Comparison of ENCODE assay signal across 10 cellular contexts in the genomic region with DNA sequence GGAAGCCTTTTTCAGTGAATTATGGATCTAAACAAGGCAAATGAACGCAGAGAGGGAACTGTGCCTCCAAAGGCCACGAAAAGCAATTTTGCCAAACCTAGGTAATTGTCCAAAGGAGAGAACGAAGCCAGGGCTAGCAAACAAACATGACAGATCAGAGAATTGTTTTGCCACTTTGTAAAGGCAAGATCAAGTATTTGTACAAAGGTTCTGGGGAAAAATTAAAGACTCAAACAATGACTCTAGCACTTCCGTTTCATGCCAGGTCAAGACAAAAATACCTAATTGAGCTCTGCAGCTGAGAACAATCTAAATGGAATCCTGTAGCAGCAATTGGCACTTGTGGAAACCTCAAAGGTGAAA. TPM values are rescaled to one million over a fixed set of nuclear protein-coding genes. Genes with fewer than 3 reads are reported as not detected.
A peak's percentile ranks its signal among the peaks of the same experiment; 100 is the strongest.
DNase-seq lines count a peak whose midpoint lies in the region; ATAC-seq and TF ChIP-seq lines count a peak whose summit lies in the region.
"Had no signal": no experiment of that assay in that cellular context is flagged by ENCODE, and none has a peak within 500 bp of the region (broad histone marks: within the 10 kb centered on the region; RNA-seq: fewer than 3 reads in every experiment).

No MANE protein-coding gene starts in this region.

- H3K9me2 ChIP-seq in GM23248 (ENCODE audit: insufficient read depth): no peaks in the 10 kb centered on the region

- no peak overlapping the region for H3K4me3 Mint-ChIP-seq in Calu3 (ENCODE audit: low read depth, unreplicated experiment)

- WGBS in GM23248 (ENCODE audit: low coverage in 1 of 2, low lambda C conversion rate in 2 of 2, missing lambda C conversion rate in 2 of 2), 2 experiments: 71 to 82% methylated on average over 4 of the region's 4 CpGs

- peak overlapping the region; percentile 50 for H3K4me2 ChIP-seq in GM23248 (ENCODE audit: unreplicated experiment)
- peak overlapping the region; percentile 52 for H3K4me2 ChIP-seq in OCI-LY3 (ENCODE audit: low read length)

- BruUV-seq in Calu3 (replicated peaks; lab: Mats Ljungman, UMichigan): no TSS peak

- DNase-seq in Calu3 (no peak), GM23248 (no peak), lower lobe of right lung (no peak), posterior cingulate gyrus (no peak), LoVo (ENCODE audit: low spot score) (no peak)
- no peak for DNase-seq in activated CD4-positive, alpha-beta T cell treated with anti-CD3 and anti-CD28 coated beads for 1 hour
- DNase-seq in activated CD8-positive, alpha-beta memory T cell treated with anti-CD3 and anti-CD28 coated beads for 24 hours: no peak
- DNase-seq: activated gamma-delta T cell, NCI-H446 treated with DMSO at 0.1 percent for 48 hours had no signal

- intact Hi-C loops in Calu3 (cut with micrococcal nuclease; ENCODE audit: unreplicated experiment) (loop anchor here (5.0 kb wide), 1 partner anchor 59 kb away; no protein-coding TSS in a partner anchor), lower lobe of right lung (cut with DNase I) (no loop called here), posterior cingulate gyrus (cut with DNase I) (no loop called here)

- peaks cover 13% of the 10 kb centered on the region for H3F3A ChIP-seq in GM23248 (ENCODE audit: insufficient read depth)

- H3K9ac ChIP-seq in GM23248 (peak overlapping the region; percentile 32; the same call in 1 of the 2 replicates), OCI-LY3 (ENCODE audit: low read length) (no peak overlapping the region)

- H3K27me3 ChIP-seq in GM23248 (replicated peaks; ENCODE audit: insufficient read depth) (no peaks in the 10 kb centered on the region), OCI-LY3 (ENCODE audit: low read depth, low read length) (no peaks in the 10 kb centered on the region), lower lobe of right lung (ENCODE audit: low read depth) (no peaks in the 10 kb centered on the region)

- no peaks in the 10 kb centered on the region for H3K27me3 Mint-ChIP-seq in Calu3 (ENCODE audit: unreplicated experiment)

- H3K27ac Mint-ChIP-seq in Calu3 (ENCODE audit: unreplicated experiment): peak overlapping the region; percentile 99

- peaks cover 46% of the 10 kb centered on the region for H3K4me1 Mint-ChIP-seq in Calu3 (ENCODE audit: low read depth, unreplicated experiment)

- H4K20me1 ChIP-seq in GM23248 (ENCODE audit: insufficient read depth) (no peaks in the 10 kb centered on the region), OCI-LY3 (ENCODE audit: insufficient read depth, low read length) (no peaks in the 10 kb centered on the region)

- no peaks in the 10 kb centered on the region for H3K36me3 ChIP-seq in GM23248 (ENCODE audit: low read depth)
- H3K36me3 ChIP-seq in OCI-LY3 (replicated peaks; ENCODE audit: low read depth, low read length): no peaks in the 10 kb centered on the region
- no peaks in the 10 kb centered on the region for H3K36me3 ChIP-seq in lower lobe of right lung

- TF ChIP-seq CTCF in Calu3 (IDR thresholded peaks at IDR 0.05; ENCODE audit: unreplicated experiment): no peak
- no peak for TF ChIP-seq CTCF in OCI-LY3 (IDR thresholded peaks at IDR 0.05; ENCODE audit: low read depth, low read length)
- TF ChIP-seq CTCF in lower lobe of right lung (IDR thresholded peaks at IDR 0.05): no peak

- CTCF ChIA-PET in Calu3 (lab: Charles Lee): no interaction called here

- H3K9me3 Mint-ChIP-seq in Calu3 (ENCODE audit: low read depth, unreplicated experiment): peaks cover 4% of the 10 kb centered on the region

- H3K27ac ChIP-seq in GM23248 (peak overlapping the region; percentile 76), OCI-LY3 (ENCODE audit: low read length) (peak overlapping the region; percentile 14; the same call in 1 of the 2 replicates), lower lobe of right lung (peak overlapping the region; percentile 73)

- H3K9me3 ChIP-seq in GM23248 (ENCODE audit: low read depth): no peaks in the 10 kb centered on the region
- no peaks in the 10 kb centered on the region for H3K9me3 ChIP-seq in OCI-LY3 (ENCODE audit: insufficient read depth, low read length)
- no peaks in the 10 kb centered on the region for H3K9me3 ChIP-seq in lower lobe of right lung

- H3K79me2 ChIP-seq in GM23248 (ENCODE audit: insufficient read depth) (no peaks in the 10 kb centered on the region), OCI-LY3 (ENCODE audit: low read length) (no peaks in the 10 kb centered on the region)

- H2AFZ ChIP-seq in GM23248 (peak overlapping the region; percentile 64), OCI-LY3 (ENCODE audit: low read depth, low read length) (peak overlapping the region; percentile 8; the same call in 1 of the 2 replicates)

- peak in 1 of 2 donors; percentile 15 for ATAC-seq in lower lobe of right lung

- H3K4me3 ChIP-seq in GM23248 (peak overlapping the region; percentile 27; the same call in 1 of the 2 replicates), OCI-LY3 (ENCODE audit: low read length) (peak overlapping the region; percentile 30), lower lobe of right lung (no peak overlapping the region)

- in situ Hi-C loops in GM23248 (cut with MboI): no loop called here

- peaks cover 33% of the 10 kb centered on the region for H3K36me3 Mint-ChIP-seq in Calu3 (ENCODE audit: insufficient read depth, unreplicated experiment)

- peaks cover 16% of the 10 kb centered on the region for H3K4me1 ChIP-seq in GM23248 (ENCODE audit: insufficient read depth)
- peaks cover 17% of the 10 kb centered on the region for H3K4me1 ChIP-seq in OCI-LY3 (ENCODE audit: low read length)
- peaks cover 32% of the 10 kb centered on the region for H3K4me1 ChIP-seq in lower lobe of right lung

RNA-seq across cellular contexts. Expression of gene RBM47, which starts 8.5 kb away (rescaled TPM):
- total RNA-seq in Calu3 (2022): 86.6 and 106 TPM in 2 replicates
- total RNA-seq in GM23248 (2014; rRNA removed; shearing (Covaris generic)): 1.3 and 2.0 TPM in 2 replicates
- 0.70 and 0.94 TPM in 2 replicates for polyA plus RNA-seq in GM23248 (2016; fragmentation: Nextera tagmentation; extraction: Ambion mirVana)
- 108 TPM for total RNA-seq in lower lobe of right lung

Comparison
In these comparisons a context has a peak if more than half of its experiments do, and no peak if none do; other contexts are left out.
1. H3K27ac ChIP-seq: peak in every context shown above with its lines; median percentile 76 in GM23248; 73 in lower lobe of right lung; 14 in OCI-LY3.
2. RNA of gene RBM47, which starts 8.5 kb away (total RNA-seq): 108 TPM in lower lobe of right lung (single experiment) and 86.6 to 106 TPM in Calu3; 1.3 to 2.0 TPM in GM23248; every median in the first group is over 10 times any median in the second.